1 cellular context compared by ENCODE assay signal in the genomic region with DNA sequence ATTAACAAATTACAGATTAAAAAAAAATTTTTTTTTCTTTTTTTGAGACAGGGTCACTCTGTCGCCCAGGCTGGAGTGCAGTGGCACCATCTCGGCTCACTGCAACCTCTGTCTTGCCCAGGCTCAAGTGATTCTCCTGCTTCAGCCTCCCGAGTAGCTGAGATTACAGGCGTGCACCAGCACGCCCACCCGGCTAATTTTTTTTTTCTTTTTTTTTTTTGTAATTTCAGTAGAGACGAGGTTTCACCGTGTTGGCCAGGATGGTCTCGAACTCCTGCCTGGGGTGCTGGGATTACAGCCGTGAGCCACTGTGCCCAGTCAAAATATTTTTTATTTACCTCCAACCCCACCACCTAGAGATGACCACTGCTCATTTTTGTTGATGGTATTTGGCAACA.
TF ChIP-seq lines count a peak whose summit lies in the region.

No MANE protein-coding gene starts in this region.

TF ChIP-seq in HepG2, 621 proteins besides CTCF, POLR2A, EP300 and RAD21:
- TF ChIP-seq, protein P1, sequence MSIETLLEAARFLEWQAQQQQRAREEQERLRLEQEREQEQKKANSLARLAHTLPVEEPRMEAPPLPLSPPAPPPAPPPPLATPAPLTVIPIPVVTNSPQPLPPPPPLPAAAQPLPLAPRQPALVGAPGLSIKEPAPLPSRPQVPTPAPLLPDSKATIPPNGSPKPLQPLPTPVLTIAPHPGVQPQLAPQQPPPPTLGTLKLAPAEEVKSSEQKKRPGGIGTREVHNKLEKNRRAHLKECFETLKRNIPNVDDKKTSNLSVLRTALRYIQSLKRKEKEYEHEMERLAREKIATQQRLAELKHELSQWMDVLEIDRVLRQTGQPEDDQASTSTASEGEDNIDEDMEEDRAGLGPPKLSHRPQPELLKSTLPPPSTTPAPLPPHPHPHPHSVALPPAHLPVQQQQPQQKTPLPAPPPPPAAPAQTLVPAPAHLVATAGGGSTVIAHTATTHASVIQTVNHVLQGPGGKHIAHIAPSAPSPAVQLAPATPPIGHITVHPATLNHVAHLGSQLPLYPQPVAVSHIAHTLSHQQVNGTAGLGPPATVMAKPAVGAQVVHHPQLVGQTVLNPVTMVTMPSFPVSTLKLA (IDR thresholded peaks at IDR 0.05): no peak
- TF ChIP-seq PHF8 (CRISPR knock-in tag; IDR thresholded peaks at IDR 0.05): no peak
- no peak for TF ChIP-seq ARHGAP35 (CRISPR knock-in tag; IDR thresholded peaks at IDR 0.05; ENCODE audit: borderline replicate concordance)
- no peak for TF ChIP-seq NCOR1 (IDR thresholded peaks at IDR 0.05; ENCODE audit: borderline replicate concordance, low read length)
- no peak for TF ChIP-seq KDM4B (CRISPR knock-in tag; IDR thresholded peaks at IDR 0.05)
- TF ChIP-seq, protein P2, sequence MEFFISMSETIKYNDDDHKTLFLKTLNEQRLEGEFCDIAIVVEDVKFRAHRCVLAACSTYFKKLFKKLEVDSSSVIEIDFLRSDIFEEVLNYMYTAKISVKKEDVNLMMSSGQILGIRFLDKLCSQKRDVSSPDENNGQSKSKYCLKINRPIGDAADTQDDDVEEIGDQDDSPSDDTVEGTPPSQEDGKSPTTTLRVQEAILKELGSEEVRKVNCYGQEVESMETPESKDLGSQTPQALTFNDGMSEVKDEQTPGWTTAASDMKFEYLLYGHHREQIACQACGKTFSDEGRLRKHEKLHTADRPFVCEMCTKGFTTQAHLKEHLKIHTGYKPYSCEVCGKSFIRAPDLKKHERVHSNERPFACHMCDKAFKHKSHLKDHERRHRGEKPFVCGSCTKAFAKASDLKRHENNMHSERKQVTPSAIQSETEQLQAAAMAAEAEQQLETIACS (CRISPR knock-in tag; IDR thresholded peaks at IDR 0.05): no peak
- no peak for TF ChIP-seq KAT2B (IDR thresholded peaks at IDR 0.05; ENCODE audit: borderline replicate concordance, low read depth, low read length)
- TF ChIP-seq ZC3H13 (CRISPR knock-in tag; IDR thresholded peaks at IDR 0.05): no peak
- TF ChIP-seq CHCHD3 (CRISPR knock-in tag; IDR thresholded peaks at IDR 0.05): no peak
- no peak for TF ChIP-seq SYNCRIP (IDR thresholded peaks at IDR 0.05; ENCODE audit: insufficient read depth, low read depth, low read length)
- no peak for TF ChIP-seq JARID2 (CRISPR knock-in tag; IDR thresholded peaks at IDR 0.05; ENCODE audit: insufficient replicate concordance)
- 0 out of 2 replicates have a peak, but pooled peaks have one; percentile 9 for TF ChIP-seq ZBTB8A (CRISPR knock-in tag; IDR thresholded peaks at IDR 0.05; ENCODE audit: borderline replicate concordance, low read depth)
- TF ChIP-seq HDAC1 (CRISPR knock-in tag; IDR thresholded peaks at IDR 0.05): peak; percentile 13; the same call in 1 of the 2 replicates
